In genomic region chr1:155971910-155972809, GRCh38 we compare ENCODE assay signal across 11 cellular contexts. TPM values are rescaled to one million over a fixed set of nuclear protein-coding genes. Genes with fewer than 3 reads are reported as not detected.
A peak's percentile ranks its signal among the peaks of the same experiment; 100 is the strongest.
DNase-seq lines count a peak whose midpoint lies in the region; ATAC-seq and TF ChIP-seq lines count a peak whose summit lies in the region.
"Had no signal": no experiment of that assay in that cellular context is flagged by ENCODE, and none has a peak within 500 bp of the region (broad histone marks: within the 10 kb centered on the region; RNA-seq: fewer than 3 reads in every experiment).

No MANE protein-coding gene starts in this region.

- H4K20me1 ChIP-seq in BLaER1 treated with 17β-estradiol and CSF1 and Interleukin-3, amounts not matched to agents 10 nM and 100 nM = peaks cover 81 to 100% (median 94%) of the 10 kb centered on the region in 11 experiments
- H4K20me1 ChIP-seq in Loucy (ENCODE audit: insufficient read depth, low read length, poor library complexity, severe bottlenecking) = peaks cover 88% of the 10 kb centered on the region

- no peaks in the 10 kb centered on the region for H3K9me2 ChIP-seq in Loucy (replicated peaks; ENCODE audit: low read depth, low read length)

- H3K4me3 ChIP-seq in BLaER1 treated with 17β-estradiol and CSF1 and Interleukin-3, amounts not matched to agents 10 nM and 100 nM = peak overlapping the region in 9 of 10 experiments; percentile 2 to 64 (median 39); a peak in 13 of 20 replicates
- H3K4me3 ChIP-seq in Loucy (ENCODE audit: low read length, poor library complexity, severe bottlenecking) (peak overlapping the region; percentile 96), colonic mucosa (no peak overlapping the region), neutrophil (ENCODE audit: low read depth in 1 of 2, low read length in 1 of 2) (peak overlapping the region; percentile 21 to 54)
- H3K4me3 ChIP-seq: body of pancreas had no signal

- H3K4me2 ChIP-seq in BLaER1 treated with 17β-estradiol and CSF1 and Interleukin-3, amounts not matched to agents 10 nM and 100 nM = peak overlapping the region; percentile 92 to 100 (median 100)
- peak overlapping the region; percentile 89 for H3K4me2 ChIP-seq in Loucy (ENCODE audit: low read depth, low read length, poor library complexity, severe bottlenecking)

- peaks cover 81 to 89% (median 87%) of the 10 kb centered on the region in 10 experiments for H3K4me1 ChIP-seq in BLaER1 treated with 17β-estradiol and CSF1 and Interleukin-3, amounts not matched to agents 10 nM and 100 nM
- peaks cover 87% of the 10 kb centered on the region for H3K4me1 ChIP-seq in Loucy (ENCODE audit: insufficient read depth, low read length, poor library complexity, severe bottlenecking)
- peaks cover 4% of the 10 kb centered on the region for H3K4me1 ChIP-seq in colonic mucosa
- H3K4me1 ChIP-seq in neutrophil (ENCODE audit: control insufficient read depth in 1 of 2, insufficient read depth in 1 of 2, low read depth in 1 of 2, low read length in 1 of 2) = peaks cover 85 to 100% of the 10 kb centered on the region in 2 experiments

- ATAC-seq in GM19467 (IDR thresholded peaks at IDR 0.05; ENCODE audit: unreplicated experiment) = no peak
- ATAC-seq in HG02852 (IDR thresholded peaks at IDR 0.05; ENCODE audit: unreplicated experiment) = no peak
- ATAC-seq: body of pancreas had no signal

- peaks cover 100% of the 10 kb centered on the region for H3K79me2 ChIP-seq in Loucy (ENCODE audit: insufficient read depth, low read length)

- H3K27me3 ChIP-seq in BLaER1 treated with 17β-estradiol and CSF1 and Interleukin-3, amounts not matched to agents 10 nM and 100 nM = no peaks in the 10 kb centered on the region
- H3K27me3 ChIP-seq in Loucy (ENCODE audit: insufficient read depth, low read length, poor library complexity, severe bottlenecking) = peaks cover 2% of the 10 kb centered on the region
- H3K27me3 ChIP-seq in colonic mucosa = no peaks in the 10 kb centered on the region
- no peaks in the 10 kb centered on the region for H3K27me3 ChIP-seq in neutrophil
- H3K27me3 ChIP-seq: body of pancreas had no signal

- H3K9ac ChIP-seq in BLaER1 treated with 17β-estradiol and CSF1 and Interleukin-3, amounts not matched to agents 10 nM and 100 nM = peak overlapping the region; percentile 63 to 99 (median 76); a peak in 21 of 22 replicates
- H3K9ac ChIP-seq in Loucy (ENCODE audit: low read depth, low read length, poor library complexity, severe bottlenecking) (peak overlapping the region; percentile 99), colonic mucosa (ENCODE audit: low read depth in 2 of 2, low read length in 2 of 2) (peak overlapping the region in 1 of 2 donors; percentile 8)

- peaks cover 3% of the 10 kb centered on the region; the same call in 1 of the 2 replicates for H3F3A ChIP-seq in Loucy (ENCODE audit: low read depth)

- peak overlapping the region; percentile 49 to 100 (median 87); a peak in 21 of 22 replicates for H3K27ac ChIP-seq in BLaER1 treated with 17β-estradiol and CSF1 and Interleukin-3, amounts not matched to agents 10 nM and 100 nM
- peak overlapping the region; percentile 27 for H3K27ac ChIP-seq in colonic mucosa
- H3K27ac ChIP-seq in neutrophil = peak overlapping the region; percentile 97

- no peaks in the 10 kb centered on the region for H3K9me3 ChIP-seq in BLaER1 treated with 17β-estradiol and CSF1 and Interleukin-3, amounts not matched to agents 10 nM and 100 nM (replicated peaks in 1 of 11)
- H3K9me3 ChIP-seq in Loucy (ENCODE audit: insufficient read depth, low read depth, low read length) = no peaks in the 10 kb centered on the region
- H3K9me3 ChIP-seq in colonic mucosa = no peaks in the 10 kb centered on the region
- no peaks in the 10 kb centered on the region for H3K9me3 ChIP-seq in neutrophil
- H3K9me3 ChIP-seq: body of pancreas had no signal

- no peak for TF ChIP-seq CTCF in Loucy (conservative IDR thresholded peaks at IDR 0.05; ENCODE audit: low read length)
- TF ChIP-seq CTCF in colonic mucosa (IDR thresholded peaks at IDR 0.05) = no peak
- TF ChIP-seq CTCF in neutrophil (IDR thresholded peaks at IDR 0.05) = no peak

- intact Hi-C loops in colonic mucosa (cut with DNase I) = no loop called here

- DNase-seq in colonic mucosa (no peak), SKM-1 (lab: John Stamatoyannopoulos, UW; ENCODE audit: unreplicated experiment) (no peak), NCI-H2107 (lab: John Stamatoyannopoulos, UW) (no peak)
- DNase-seq: body of pancreas, NCI-H2029 had no signal

- H3K36me3 ChIP-seq in BLaER1 treated with 17β-estradiol and CSF1 and Interleukin-3, amounts not matched to agents 10 nM and 100 nM = peaks cover 46 to 70% (median 59%) of the 10 kb centered on the region in 11 experiments
- H3K36me3 ChIP-seq in Loucy (ENCODE audit: insufficient read depth, low read length) (peaks cover 33% of the 10 kb centered on the region; the same call in 1 of the 2 replicates), colonic mucosa (no peaks in the 10 kb centered on the region), neutrophil (peaks cover 25% of the 10 kb centered on the region)

- H2AFZ ChIP-seq in Loucy (ENCODE audit: low read length) = no peak overlapping the region

RNA-seq across cellular contexts. Expression of gene ARHGEF2, which starts 6.2 kb away (rescaled TPM):
- total RNA-seq in colonic mucosa = 10 to 100 TPM; 91.9 to 92.6 TPM

RNA-seq across cellular contexts. Expression of gene RXFP4, which starts 30.7 kb away (rescaled TPM):
- 1 to 10 TPM; 4.2 to 4.6 TPM for total RNA-seq in colonic mucosa
- total RNA-seq: T-helper 1 cell treated with Interleukin-12 subunit alpha and Interleukin-12 subunit beta and Interleukin-4 antibody, amounts not matched to agents 30 ng/mL and 1 ng/mL, for 36 hours had no signal

RNA-seq across cellular contexts. Expression of gene KHDC4, which starts 37.9 kb away (rescaled TPM):
- 10 to 100 TPM; 42.5 to 56.0 TPM for total RNA-seq in colonic mucosa

RNA-seq across cellular contexts. Expression of gene SSR2, which starts 48.6 kb away (rescaled TPM):
- 100 to 1,000 TPM; 204 to 208 TPM for total RNA-seq in colonic mucosa

Comparison
In these comparisons a context has a peak if more than half of its experiments do, and no peak if none do; other contexts are left out.
1. H3K27ac ChIP-seq: peak in every context shown above with its lines; median percentile 97 in neutrophil; 87 in BLaER1 treated with 17β-estradiol and CSF1 and Interleukin-3, amounts not matched to agents 10 nM and 100 nM; 27 in colonic mucosa.